10 cellular contexts compared by ENCODE assay signal in the genomic region with DNA sequence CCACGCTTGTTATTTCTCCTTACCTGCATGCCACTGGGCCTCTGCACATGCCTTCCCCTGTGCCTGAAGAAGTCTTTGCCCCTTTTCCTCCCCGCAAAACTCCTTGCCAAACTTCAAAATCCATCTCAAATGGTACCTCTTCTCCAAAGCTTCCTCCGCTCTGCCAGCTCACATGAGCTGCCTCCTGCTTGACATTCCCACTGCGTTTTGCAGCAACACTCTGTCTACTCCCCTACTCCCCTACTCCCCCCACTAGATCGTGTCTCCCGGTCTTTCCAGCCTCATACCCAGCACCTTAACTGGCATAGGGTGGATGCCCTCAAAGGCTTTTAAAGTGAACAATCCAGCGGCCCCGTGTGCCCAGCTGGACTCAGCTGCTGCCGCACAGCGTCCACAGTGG.
DNase-seq lines count a peak whose midpoint lies in the region; ATAC-seq and TF ChIP-seq lines count a peak whose summit lies in the region.
"Had no signal": no experiment of that assay in that cellular context is flagged by ENCODE, and none has a peak within 500 bp of the region (broad histone marks: within the 10 kb centered on the region; RNA-seq: fewer than 3 reads in every experiment).

No MANE protein-coding gene starts in this region.

- no peak for TF ChIP-seq EP300 in suprapubic skin (IDR thresholded peaks at IDR 0.05)

- no peaks in the 10 kb centered on the region for H3K36me3 Mint-ChIP-seq in mesothelial cell of epicardium

- H3K4me1 ChIP-seq in HUES64 (ENCODE audit: insufficient read depth, low read length): peaks cover 42% of the 10 kb centered on the region
- H3K4me1 ChIP-seq in suprapubic skin: peaks cover 83% of the 10 kb centered on the region

- no peak for ATAC-seq in HG02870 (IDR thresholded peaks at IDR 0.05; ENCODE audit: unreplicated experiment)
- no peak for ATAC-seq in GM19455 (IDR thresholded peaks at IDR 0.05; ENCODE audit: unreplicated experiment)
- no peak for ATAC-seq in GM18520 (IDR thresholded peaks at IDR 0.05; ENCODE audit: unreplicated experiment)

- 71% methylated on average over 10 of the region's 10 CpGs for WGBS in HUES64
- WGBS in suprapubic skin: 52% methylated on average over 9 of the region's 10 CpGs

- no peak overlapping the region for H3K4me3 ChIP-seq in HUES64 (ENCODE audit: low read length)
- peak overlapping the region; percentile 99 for H3K4me3 ChIP-seq in coronary artery
- H3K4me3 ChIP-seq in suprapubic skin: peak overlapping the region; percentile 22

- peaks cover 76% of the 10 kb centered on the region for H3K4me1 Mint-ChIP-seq in mesothelial cell of epicardium

- no peak overlapping the region for H3K4me3 Mint-ChIP-seq in mesothelial cell of epicardium
- H3K4me3 Mint-ChIP-seq: activated B cell treated with CpG ODN at 0.5 μM for 24 hours; activated T-cell treated with anti-CD3 and anti-CD28 coated beads, Interleukin-2, amount 50 U/mL, for 24 hours had no signal

- no peaks in the 10 kb centered on the region for H3K36me3 ChIP-seq in HUES64 (ENCODE audit: insufficient read depth, low read length)
- no peaks in the 10 kb centered on the region for H3K36me3 ChIP-seq in suprapubic skin

- H3K9me3 Mint-ChIP-seq in mesothelial cell of epicardium: no peaks in the 10 kb centered on the region
- H3K9me3 Mint-ChIP-seq: activated B cell treated with CpG ODN at 0.5 μM for 24 hours; activated T-cell treated with anti-CD3 and anti-CD28 coated beads, Interleukin-2, amount 50 U/mL, for 24 hours had no signal

- peak overlapping the region; percentile 88 for H3K27ac Mint-ChIP-seq in mesothelial cell of epicardium
- H3K27ac Mint-ChIP-seq: activated B cell treated with CpG ODN at 0.5 μM for 24 hours; activated T-cell treated with anti-CD3 and anti-CD28 coated beads, Interleukin-2, amount 50 U/mL, for 24 hours had no signal

- no peaks in the 10 kb centered on the region for H3K9me3 ChIP-seq in HUES64 (ENCODE audit: insufficient read depth, low read depth, low read length)
- H3K9me3 ChIP-seq in suprapubic skin: no peaks in the 10 kb centered on the region

- no peak for TF ChIP-seq POLR2A in suprapubic skin (IDR thresholded peaks at IDR 0.05)

- no peaks in the 10 kb centered on the region for H3K27me3 Mint-ChIP-seq in mesothelial cell of epicardium (ENCODE audit: low read depth)

- H3K27me3 ChIP-seq in HUES64 (ENCODE audit: insufficient read depth, low read length) (no peaks in the 10 kb centered on the region), suprapubic skin (no peaks in the 10 kb centered on the region)

- H3K27ac ChIP-seq in HUES64 (ENCODE audit: low read depth, low read length) (no peak overlapping the region), coronary artery (peak overlapping the region; percentile 93 to 99), suprapubic skin (peak overlapping the region; percentile 57)

- TF ChIP-seq CTCF in coronary artery (IDR thresholded peaks at IDR 0.05) (no peak), mesothelial cell of epicardium (IDR thresholded peaks at IDR 0.05; ENCODE audit: unreplicated experiment) (no peak), suprapubic skin (IDR thresholded peaks at IDR 0.05) (no peak)

- H3K9ac ChIP-seq in HUES64 (ENCODE audit: low read depth, low read length): peak overlapping the region; percentile 27; the same call in 1 of the 2 replicates

- DNase-seq in coronary artery (ENCODE audit: low spot score) (no peak), mesothelial cell of epicardium (ENCODE audit: low spot score in 2 of 2, unreplicated experiment in 2 of 2) (no peak), suprapubic skin (ENCODE audit: low spot score in 2 of 2) (no peak), DMS53 treated with DMSO at 0.1 percent for 48 hours (lab: John Stamatoyannopoulos, UW; ENCODE audit: unreplicated experiment) (no peak)
- DNase-seq: activated B cell treated with CpG ODN at 0.5 μM for 24 hours; activated T-cell treated with anti-CD3 and anti-CD28 coated beads, Interleukin-2, amount 50 U/mL, for 24 hours had no signal
